1 cellular context compared by ENCODE assay signal in the genomic region with DNA sequence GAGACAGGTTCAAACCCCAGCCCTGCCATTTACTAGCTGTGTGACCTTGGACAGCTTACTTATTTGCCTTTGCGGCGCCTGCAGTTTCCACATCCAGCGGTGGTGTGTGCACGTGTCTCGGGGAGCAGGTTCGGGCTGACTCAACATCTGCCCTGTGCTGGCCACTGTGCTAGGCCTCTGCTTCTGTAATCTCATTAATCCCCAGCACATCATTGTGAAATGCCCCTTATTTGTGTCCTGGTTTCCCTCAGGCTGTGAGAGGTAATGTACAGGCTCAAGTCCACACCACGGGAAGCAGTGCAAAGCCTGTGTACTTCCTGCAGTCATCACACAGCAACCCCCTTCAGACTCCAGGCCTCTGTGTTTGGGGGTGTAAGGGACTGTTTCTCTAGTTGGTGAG.
TF ChIP-seq lines count a peak whose summit lies in the region.

No MANE protein-coding gene starts in this region.

TF ChIP-seq in SK-N-SH, 30 proteins besides CTCF, POLR2A, EP300 and RAD21 (continued from another document):
- no peak for TF ChIP-seq YY1 (IDR thresholded peaks at IDR 0.05; ENCODE audit: low read depth)
- TF ChIP-seq NRF1 (IDR thresholded peaks at IDR 0.05; ENCODE audit: low read depth, low read length), result no peak
- TF ChIP-seq, protein P1, sequence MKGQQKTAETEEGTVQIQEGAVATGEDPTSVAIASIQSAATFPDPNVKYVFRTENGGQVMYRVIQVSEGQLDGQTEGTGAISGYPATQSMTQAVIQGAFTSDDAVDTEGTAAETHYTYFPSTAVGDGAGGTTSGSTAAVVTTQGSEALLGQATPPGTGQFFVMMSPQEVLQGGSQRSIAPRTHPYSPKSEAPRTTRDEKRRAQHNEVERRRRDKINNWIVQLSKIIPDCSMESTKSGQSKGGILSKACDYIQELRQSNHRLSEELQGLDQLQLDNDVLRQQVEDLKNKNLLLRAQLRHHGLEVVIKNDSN (IDR thresholded peaks at IDR 0.05; ENCODE audit: borderline replicate concordance, low read depth), result no peak
- TF ChIP-seq POLR2AphosphoS5 (IDR thresholded peaks at IDR 0.05; ENCODE audit: low read depth, low read length), result no peak
- TF ChIP-seq NFIC (IDR thresholded peaks at IDR 0.05; ENCODE audit: borderline replicate concordance), result no peak
TF ChIP-seq in SK-N-SH: peak in this region for 3.
